Comparison of ENCODE assay signal across 21 cellular contexts in genomic region chr12:15693233-15693911, GRCh38.
DNase-seq lines count a peak whose midpoint lies in the region; ATAC-seq and TF ChIP-seq lines count a peak whose summit lies in the region.
"Had no signal": no experiment of that assay in that cellular context is flagged by ENCODE, and none has a peak within 500 bp of the region (broad histone marks: within the 10 kb centered on the region; RNA-seq: fewer than 3 reads in every experiment).

No MANE protein-coding gene starts in this region.

- ATAC-seq in left lung (no peak), HG03469 (IDR thresholded peaks at IDR 0.05; ENCODE audit: unreplicated experiment) (no peak)
- ATAC-seq: stimulated activated naive CD8-positive, alpha-beta T cell treated with anti-CD3 and anti-CD28 coated beads, Interleukin-15, amount 100 ng/mL, for 72 hours had no signal

- no peak overlapping the region for H3K4me3 Mint-ChIP-seq in osteocyte (ENCODE audit: unreplicated experiment)
- H3K4me3 Mint-ChIP-seq: B cell; stimulated activated naive CD8-positive, alpha-beta T cell treated with anti-CD3 and anti-CD28 coated beads, Interleukin-15, amount 100 ng/mL, for 72 hours had no signal

- peak overlapping the region in 3 of 4 donors; percentile 51 to 75 (median 60) for H3K27ac ChIP-seq in esophagus squamous epithelium
- H3K27ac ChIP-seq in left lung = no peak overlapping the region
- H3K27ac ChIP-seq: epithelial cell of prostate, HL-60, KMS-11 had no signal

- no peaks in the 10 kb centered on the region for H3K9me3 ChIP-seq in esophagus squamous epithelium
- no peaks in the 10 kb centered on the region for H3K9me3 ChIP-seq in left lung

- DNase-seq in AG20443 (ENCODE audit: low spot score) (peak; percentile 21), LHCN-M2 (ENCODE audit: low read depth) (peak; percentile 68), esophagus squamous epithelium (lab: John Stamatoyannopoulos, UW) (no peak), osteocyte (ENCODE audit: extremely low spot score, unreplicated experiment) (no peak), left lung (no peak), SKM-1 treated with dmso at 0.1 percent for 144 hours (lab: John Stamatoyannopoulos, UW; ENCODE audit: unreplicated experiment) (no peak), hypothalamus (lab: John Stamatoyannopoulos, UW) (no peak)
- DNase-seq: activated CD4-positive, alpha-beta T cell treated with anti-CD3 and anti-CD28 coated beads, Interleukin-2, amount 50 U/mL, for 1 hour; DMS153; kidney glomerular epithelial cell; NCI-H1417 treated with DMSO at 0.1 percent for 48 hours; NCI-H345; posterior cingulate gyrus; SIG-M5; stimulated activated CD4-positive, alpha-beta T cell treated with anti-CD3 and anti-CD28 coated beads, Interleukin-15, amount 100 ng/mL, for 24 hours; stimulated activated naive CD8-positive, alpha-beta T cell treated with anti-CD3 and anti-CD28 coated beads, Interleukin-15, amount 100 ng/mL, for 72 hours had no signal

- H3K27me3 Mint-ChIP-seq in osteocyte (ENCODE audit: unreplicated experiment) = no peaks in the 10 kb centered on the region
- H3K27me3 Mint-ChIP-seq: B cell had no signal

- H3K36me3 Mint-ChIP-seq in osteocyte (ENCODE audit: unreplicated experiment) = peaks cover 15% of the 10 kb centered on the region

- 72 to 73% methylated on average over 2 of the region's 2 CpGs for WGBS in esophagus squamous epithelium, 2 donors

- no peak overlapping the region for H3K4me3 ChIP-seq in esophagus squamous epithelium
- no peak overlapping the region for H3K4me3 ChIP-seq in left lung

- TF ChIP-seq CTCF in esophagus squamous epithelium (IDR thresholded peaks at IDR 0.05) (no peak), osteocyte (IDR thresholded peaks at IDR 0.05) (no peak), left lung (IDR thresholded peaks at IDR 0.05) (no peak)

- H3K4me1 ChIP-seq in esophagus squamous epithelium = peaks cover 0 to 57% (median 12%) of the 10 kb centered on the region in 3 donors
- peaks cover 0 to 52% of the 10 kb centered on the region in 2 donors for H3K4me1 ChIP-seq in left lung

- intact Hi-C loops in esophagus squamous epithelium (cut with DNase I) = no loop called here
- intact Hi-C loops in left lung (cut with DNase I) = no loop called here

- H3K36me3 ChIP-seq in esophagus squamous epithelium (no peaks in the 10 kb centered on the region), left lung (no peaks in the 10 kb centered on the region)

- peak overlapping the region; percentile 65 for H3K27ac Mint-ChIP-seq in osteocyte (ENCODE audit: unreplicated experiment)
- H3K27ac Mint-ChIP-seq: B cell; stimulated activated naive CD8-positive, alpha-beta T cell treated with anti-CD3 and anti-CD28 coated beads, Interleukin-15, amount 100 ng/mL, for 72 hours had no signal

- peaks cover 84% of the 10 kb centered on the region for H3K4me1 Mint-ChIP-seq in osteocyte (ENCODE audit: unreplicated experiment)
- H3K4me1 Mint-ChIP-seq: stimulated activated naive CD8-positive, alpha-beta T cell treated with anti-CD3 and anti-CD28 coated beads, Interleukin-15, amount 100 ng/mL, for 72 hours had no signal

- no peak for TF ChIP-seq POLR2A in esophagus squamous epithelium (IDR thresholded peaks at IDR 0.05)

- H3K27me3 ChIP-seq in esophagus squamous epithelium (no peaks in the 10 kb centered on the region), left lung (no peaks in the 10 kb centered on the region)

- no peaks in the 10 kb centered on the region for H3K9me3 Mint-ChIP-seq in osteocyte (ENCODE audit: unreplicated experiment)

Comparison
In these comparisons a context has a peak if more than half of its experiments do, and no peak if none do; other contexts are left out.
1. DNase-seq: peak in AG20443 (single experiment) and LHCN-M2 (single experiment); none in esophagus squamous epithelium (single experiment), osteocyte (single experiment), left lung (0 of 2), SKM-1 treated with dmso at 0.1 percent for 144 hours (single experiment) and hypothalamus (0 of 51).
2. H3K27ac ChIP-seq: peak in esophagus squamous epithelium (3 of 4); none in left lung (0 of 2).